ENCODE assay signal across 15 cellular contexts in genomic region chr20:59777321-59777705, GRCh38.
"Had no signal": no experiment of that assay in that cellular context is flagged by ENCODE, and none has a peak within 500 bp of the region (broad histone marks: within the 10 kb centered on the region; RNA-seq: fewer than 3 reads in every experiment).

No MANE protein-coding gene starts in this region.

- H3K9me3 ChIP-seq: adrenal gland, tibial artery had no signal

- H3K27ac ChIP-seq: adrenal gland, tibial artery had no signal

- H3K27me3 Mint-ChIP-seq: activated CD4-positive, alpha-beta T cell treated with anti-CD3 and anti-CD28 coated beads, Interleukin-2, amount 10 ng/mL, durations not matched to agents 7 days and 5 days had no signal

- H3K4me1 ChIP-seq: adrenal gland, tibial artery had no signal

- H3K36me3 ChIP-seq: adrenal gland, tibial artery had no signal

- H3K36me3 Mint-ChIP-seq: activated naive CD4-positive, alpha-beta T cell treated with anti-CD3 and anti-CD28 coated beads, Interleukin-2, amount 50 U/mL, for 24 hours; stimulated activated naive B cell treated with anti-CD40 and anti-IgM and Interleukin-4, amounts not matched to agents 10 μg/mL and 1 μg/mL and 100 μg/mL, for 72 hours; WTC11 had no signal

- FAIRE-seq: colon, TTC549 had no signal

- H3K27ac Mint-ChIP-seq: activated CD4-positive, alpha-beta T cell treated with anti-CD3 and anti-CD28 coated beads, Interleukin-2, amount 10 ng/mL, durations not matched to agents 7 days and 5 days; activated naive CD4-positive, alpha-beta T cell treated with anti-CD3 and anti-CD28 coated beads, Interleukin-2, amount 50 U/mL, for 24 hours; activated T-helper 2 cell treated with anti-CD3 and anti-CD28 coated beads, Interferon-gamma antibody, Interleukin-2, Interleukin-4, amounts not matched to agents 10 μg/mL and 5 μg/mL and 100 μg/mL, durations not matched to agents 14 hours and 24 hours and 36 hours; stimulated activated naive B cell treated with anti-CD40 and anti-IgM and Interleukin-4, amounts not matched to agents 10 μg/mL and 1 μg/mL and 100 μg/mL, for 72 hours; WTC11 had no signal

- ATAC-seq: stimulated activated naive B cell treated with anti-CD40 and anti-IgM and Interleukin-4, amounts not matched to agents 10 μg/mL and 1 μg/mL and 100 μg/mL, for 72 hours; WTC11 had no signal

- H3K27me3 ChIP-seq: adrenal gland had no signal

- H3K4me3 Mint-ChIP-seq: activated CD4-positive, alpha-beta T cell treated with anti-CD3 and anti-CD28 coated beads, Interleukin-2, amount 10 ng/mL, durations not matched to agents 7 days and 5 days; activated naive CD4-positive, alpha-beta T cell treated with anti-CD3 and anti-CD28 coated beads, Interleukin-2, amount 50 U/mL, for 24 hours; stimulated activated naive B cell treated with anti-CD40 and anti-IgM and Interleukin-4, amounts not matched to agents 10 μg/mL and 1 μg/mL and 100 μg/mL, for 72 hours; WTC11 had no signal

- H3K4me1 Mint-ChIP-seq: activated CD4-positive, alpha-beta T cell treated with anti-CD3 and anti-CD28 coated beads, Interleukin-2, amount 10 ng/mL, durations not matched to agents 7 days and 5 days; activated naive CD4-positive, alpha-beta T cell treated with anti-CD3 and anti-CD28 coated beads, Interleukin-2, amount 50 U/mL, for 24 hours; stimulated activated naive B cell treated with anti-CD40 and anti-IgM and Interleukin-4, amounts not matched to agents 10 μg/mL and 1 μg/mL and 100 μg/mL, for 72 hours; WTC11 had no signal

- H3K4me3 ChIP-seq: adrenal gland, tibial artery had no signal

- DNase-seq: activated CD4-positive, alpha-beta T cell treated with anti-CD3 and anti-CD28 coated beads, Interleukin-2, amount 10 ng/mL, durations not matched to agents 7 days and 5 days; activated T-cell treated with anti-CD3 and anti-CD28 coated beads, Interleukin-2, amount 50 U/mL, for 1 hour; caudate nucleus; effector CD4-positive, alpha-beta T cell; foreskin fibroblast; mesenchymal stem cell; stimulated activated CD4-positive, alpha-beta T cell treated with anti-CD3 and anti-CD28 coated beads, Interleukin-2, amount 100 ng/mL, for 48 hours; stimulated activated naive B cell treated with anti-CD40 and anti-IgM and Interleukin-4, amounts not matched to agents 10 μg/mL and 1 μg/mL and 100 μg/mL, for 72 hours had no signal

- H3K9me3 Mint-ChIP-seq: activated CD4-positive, alpha-beta T cell treated with anti-CD3 and anti-CD28 coated beads, Interleukin-2, amount 10 ng/mL, durations not matched to agents 7 days and 5 days; activated naive CD4-positive, alpha-beta T cell treated with anti-CD3 and anti-CD28 coated beads, Interleukin-2, amount 50 U/mL, for 24 hours; activated T-helper 2 cell treated with anti-CD3 and anti-CD28 coated beads, Interferon-gamma antibody, Interleukin-2, Interleukin-4, amounts not matched to agents 10 μg/mL and 5 μg/mL and 100 μg/mL, durations not matched to agents 14 hours and 24 hours and 36 hours; stimulated activated naive B cell treated with anti-CD40 and anti-IgM and Interleukin-4, amounts not matched to agents 10 μg/mL and 1 μg/mL and 100 μg/mL, for 72 hours; WTC11 had no signal
